In the genomic region with DNA sequence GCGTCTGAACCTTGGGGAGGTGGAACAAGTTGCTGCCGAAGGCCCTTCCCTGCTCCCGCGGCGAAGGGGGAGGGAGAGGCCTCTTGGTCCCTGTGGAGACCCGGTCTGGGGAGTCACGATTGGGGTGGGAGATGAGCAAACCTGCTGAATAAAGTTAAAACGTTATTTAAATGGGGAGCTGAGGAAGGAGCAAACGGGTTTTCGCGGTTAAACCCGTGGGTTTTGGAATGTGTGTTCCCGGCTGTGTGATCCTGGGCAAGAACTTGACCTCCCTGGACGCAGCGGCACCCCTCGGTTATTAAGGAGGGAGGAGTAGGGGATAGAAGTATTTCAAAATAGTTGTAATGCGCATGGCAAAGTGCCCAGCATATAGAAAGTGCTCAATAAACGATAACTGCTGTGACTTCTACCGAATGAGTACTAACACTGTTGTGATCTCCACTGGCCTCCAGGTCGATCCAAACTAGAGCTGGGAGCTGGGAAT, we compare ENCODE assay signal across 9 cellular contexts. TPM values are rescaled to one million over a fixed set of nuclear protein-coding genes. Genes with fewer than 3 reads are reported as not detected.
DNase-seq lines count a peak whose midpoint lies in the region; ATAC-seq, FAIRE-seq and TF ChIP-seq lines count a peak whose summit lies in the region.
"Had no signal": no experiment of that assay in that cellular context is flagged by ENCODE, and none has a peak within 500 bp of the region (broad histone marks: within the 10 kb centered on the region; RNA-seq: fewer than 3 reads in every experiment).

No MANE protein-coding gene starts in this region.

- no peak overlapping the region for H3K27ac Mint-ChIP-seq in stimulated activated naive CD8-positive, alpha-beta T cell treated with anti-CD3 and anti-CD28 coated beads, Interleukin-15, Interleukin-2, amounts not matched to agents 100 ng/mL and 50 ng/mL, for 24 hours
- peak overlapping the region; percentile 83 for H3K27ac Mint-ChIP-seq in mesothelial cell of epicardium

- H3K9me3 Mint-ChIP-seq in stimulated activated naive CD8-positive, alpha-beta T cell treated with anti-CD3 and anti-CD28 coated beads, Interleukin-15, Interleukin-2, amounts not matched to agents 100 ng/mL and 50 ng/mL, for 24 hours: no peaks in the 10 kb centered on the region
- no peaks in the 10 kb centered on the region for H3K9me3 Mint-ChIP-seq in mesothelial cell of epicardium

- no peaks in the 10 kb centered on the region for H3K36me3 ChIP-seq in bronchial epithelial cell (ENCODE audit: control insufficient read depth, insufficient read depth, low read length)

- no peak for ATAC-seq in stimulated activated naive CD8-positive, alpha-beta T cell treated with anti-CD3 and anti-CD28 coated beads, Interleukin-15, Interleukin-2, amounts not matched to agents 100 U/mL and 50 U/mL, for 24 hours
- no peak for ATAC-seq in HG03097 (IDR thresholded peaks at IDR 0.05; ENCODE audit: low FRiP score, unreplicated experiment)
- no peak for ATAC-seq in HG03571 (IDR thresholded peaks at IDR 0.05; ENCODE audit: unreplicated experiment)
- ATAC-seq in HG03469 (IDR thresholded peaks at IDR 0.05; ENCODE audit: unreplicated experiment): no peak

- FAIRE-seq in bronchial epithelial cell (lab: Jason Lieb, UNC) (no peak), frontal cortex (lab: Jason Lieb, UNC) (no peak)

- H3K4me1 Mint-ChIP-seq in stimulated activated naive CD8-positive, alpha-beta T cell treated with anti-CD3 and anti-CD28 coated beads, Interleukin-15, Interleukin-2, amounts not matched to agents 100 ng/mL and 50 ng/mL, for 24 hours (ENCODE audit: low read depth): peaks cover 6% of the 10 kb centered on the region
- H3K4me1 Mint-ChIP-seq in mesothelial cell of epicardium: peaks cover 34% of the 10 kb centered on the region

- H3K36me3 Mint-ChIP-seq in stimulated activated naive CD8-positive, alpha-beta T cell treated with anti-CD3 and anti-CD28 coated beads, Interleukin-15, Interleukin-2, amounts not matched to agents 100 ng/mL and 50 ng/mL, for 24 hours (ENCODE audit: low read depth): no peaks in the 10 kb centered on the region
- H3K36me3 Mint-ChIP-seq in mesothelial cell of epicardium: no peaks in the 10 kb centered on the region

- peaks cover 40% of the 10 kb centered on the region for H3K27me3 Mint-ChIP-seq in stimulated activated naive CD8-positive, alpha-beta T cell treated with anti-CD3 and anti-CD28 coated beads, Interleukin-15, Interleukin-2, amounts not matched to agents 100 ng/mL and 50 ng/mL, for 24 hours
- peaks cover 6% of the 10 kb centered on the region for H3K27me3 Mint-ChIP-seq in mesothelial cell of epicardium (ENCODE audit: low read depth)

- H3K4me3 Mint-ChIP-seq in stimulated activated naive CD8-positive, alpha-beta T cell treated with anti-CD3 and anti-CD28 coated beads, Interleukin-15, Interleukin-2, amounts not matched to agents 100 ng/mL and 50 ng/mL, for 24 hours: peak overlapping the region; percentile 61
- peak overlapping the region; percentile 65 for H3K4me3 Mint-ChIP-seq in mesothelial cell of epicardium

- no peak for DNase-seq in stimulated activated naive CD8-positive, alpha-beta T cell treated with anti-CD3 and anti-CD28 coated beads, Interleukin-15, Interleukin-2, amounts not matched to agents 100 U/mL and 50 U/mL, for 24 hours
- no peak for DNase-seq in bronchial epithelial cell (ENCODE audit: low read depth)
- DNase-seq in mesothelial cell of epicardium (ENCODE audit: low spot score in 2 of 2, unreplicated experiment in 2 of 2): no peak
- no peak for DNase-seq in frontal cortex (ENCODE audit: low spot score in 2 of 2)
- DNase-seq: KG1 had no signal

- TF ChIP-seq CTCF in bronchial epithelial cell (IDR thresholded peaks at IDR 0.05; ENCODE audit: insufficient read depth, low read length, severe bottlenecking) (no peak), mesothelial cell of epicardium (IDR thresholded peaks at IDR 0.05; ENCODE audit: unreplicated experiment) (no peak)

- H3K27me3 ChIP-seq in bronchial epithelial cell (ENCODE audit: control insufficient read depth, insufficient read depth, low read length): peaks cover 4% of the 10 kb centered on the region

- H3K4me3 ChIP-seq in bronchial epithelial cell (ENCODE audit: low read depth, low read length): peak overlapping the region; percentile 39

RNA-seq across cellular contexts. Expression of gene FAM110D, which starts 3.4 kb away (rescaled TPM):
- total RNA-seq in bronchial epithelial cell (not detected in 2 replicates), mesothelial cell of epicardium (0.58 to 0.84 TPM (median 0.69 TPM) in 3 replicates), frontal cortex (0.82 TPM)

RNA-seq across cellular contexts. Expression of gene C1orf232, which starts 6.5 kb away (rescaled TPM):
- not detected in 2 replicates for total RNA-seq in bronchial epithelial cell
- total RNA-seq in mesothelial cell of epicardium: not detected in 3 replicates
- not detected for total RNA-seq in frontal cortex

RNA-seq across cellular contexts. Expression of gene ZNF593, which starts 7.4 kb away (rescaled TPM):
- total RNA-seq in bronchial epithelial cell: 53.0 and 66.9 TPM in 2 replicates
- total RNA-seq in mesothelial cell of epicardium: 27.1 to 28.7 TPM (median 28.6 TPM) in 3 replicates
- total RNA-seq in frontal cortex: 11.0 TPM

RNA-seq across cellular contexts. Expression of gene ZNF593OS, which starts 9.4 kb away (rescaled TPM):
- total RNA-seq in bronchial epithelial cell: not detected in 2 replicates
- not detected in 3 replicates for total RNA-seq in mesothelial cell of epicardium
- not detected for total RNA-seq in frontal cortex

RNA-seq across cellular contexts. Expression of gene CNKSR1, which starts 15.0 kb away (rescaled TPM):
- total RNA-seq in bronchial epithelial cell (11.8 and 15.8 TPM in 2 replicates), mesothelial cell of epicardium (50.2 to 53.9 TPM (median 52.2 TPM) in 3 replicates), frontal cortex (3.3 TPM)
